ENCODE assay signal across 1 cellular context in the genomic region with DNA sequence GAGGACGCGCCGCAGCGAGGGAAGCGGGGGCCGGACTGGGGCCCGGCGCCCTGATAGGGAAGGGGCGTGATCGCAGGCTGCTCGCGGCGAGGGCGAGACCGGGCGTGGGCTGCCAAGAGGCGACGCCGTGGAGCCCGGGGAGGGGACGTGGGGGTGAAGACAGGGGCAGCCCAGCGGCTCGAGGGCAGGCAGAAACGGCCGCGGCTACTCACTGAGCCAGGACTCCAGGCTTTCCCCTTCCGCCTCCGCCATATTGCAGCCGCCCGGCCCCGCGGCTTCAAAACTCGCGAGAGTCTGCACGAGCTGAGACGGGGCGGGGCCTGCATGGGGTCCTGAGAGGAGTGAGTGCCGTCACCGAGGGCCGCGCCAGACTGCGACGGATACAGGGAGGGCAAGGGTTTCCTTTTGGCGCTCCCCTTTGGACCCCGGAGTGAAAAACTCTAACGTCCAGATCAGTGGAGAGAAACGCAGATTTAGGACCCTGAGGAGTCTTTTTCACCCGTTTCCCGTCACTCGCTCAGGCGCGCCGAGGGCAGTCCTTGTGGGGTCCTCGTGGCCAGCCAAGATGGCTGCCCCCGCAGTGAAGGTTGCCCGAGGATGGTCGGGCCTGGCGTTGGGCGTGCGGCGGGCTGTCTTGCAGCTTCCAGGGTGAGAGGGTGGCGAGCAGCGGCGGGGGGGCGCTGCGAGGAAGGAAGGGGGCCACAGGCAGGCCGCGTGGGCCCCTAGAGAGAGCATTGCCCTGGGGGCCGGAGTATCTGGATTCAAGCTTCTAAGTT.
A peak's percentile ranks its signal among the peaks of the same experiment; 100 is the strongest.
TF ChIP-seq lines count a peak whose summit lies in the region.

A gene with protein sequence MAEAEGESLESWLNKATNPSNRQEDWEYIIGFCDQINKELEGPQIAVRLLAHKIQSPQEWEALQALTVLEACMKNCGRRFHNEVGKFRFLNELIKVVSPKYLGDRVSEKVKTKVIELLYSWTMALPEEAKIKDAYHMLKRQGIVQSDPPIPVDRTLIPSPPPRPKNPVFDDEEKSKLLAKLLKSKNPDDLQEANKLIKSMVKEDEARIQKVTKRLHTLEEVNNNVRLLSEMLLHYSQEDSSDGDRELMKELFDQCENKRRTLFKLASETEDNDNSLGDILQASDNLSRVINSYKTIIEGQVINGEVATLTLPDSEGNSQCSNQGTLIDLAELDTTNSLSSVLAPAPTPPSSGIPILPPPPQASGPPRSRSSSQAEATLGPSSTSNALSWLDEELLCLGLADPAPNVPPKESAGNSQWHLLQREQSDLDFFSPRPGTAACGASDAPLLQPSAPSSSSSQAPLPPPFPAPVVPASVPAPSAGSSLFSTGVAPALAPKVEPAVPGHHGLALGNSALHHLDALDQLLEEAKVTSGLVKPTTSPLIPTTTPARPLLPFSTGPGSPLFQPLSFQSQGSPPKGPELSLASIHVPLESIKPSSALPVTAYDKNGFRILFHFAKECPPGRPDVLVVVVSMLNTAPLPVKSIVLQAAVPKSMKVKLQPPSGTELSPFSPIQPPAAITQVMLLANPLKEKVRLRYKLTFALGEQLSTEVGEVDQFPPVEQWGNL (minus strand): TSS at position 271 of the 776 bp plus-strand sequence. CDS start 19 bp downstream, at position 252.
A gene (plus strand): TSS at position 544 of the 776 bp plus-strand sequence. CDS start 22 bp downstream, at position 566.

TF ChIP-seq in liver, 16 proteins besides CTCF, POLR2A, EP300 and RAD21 (continued from another document):
- TF ChIP-seq, protein P1, sequence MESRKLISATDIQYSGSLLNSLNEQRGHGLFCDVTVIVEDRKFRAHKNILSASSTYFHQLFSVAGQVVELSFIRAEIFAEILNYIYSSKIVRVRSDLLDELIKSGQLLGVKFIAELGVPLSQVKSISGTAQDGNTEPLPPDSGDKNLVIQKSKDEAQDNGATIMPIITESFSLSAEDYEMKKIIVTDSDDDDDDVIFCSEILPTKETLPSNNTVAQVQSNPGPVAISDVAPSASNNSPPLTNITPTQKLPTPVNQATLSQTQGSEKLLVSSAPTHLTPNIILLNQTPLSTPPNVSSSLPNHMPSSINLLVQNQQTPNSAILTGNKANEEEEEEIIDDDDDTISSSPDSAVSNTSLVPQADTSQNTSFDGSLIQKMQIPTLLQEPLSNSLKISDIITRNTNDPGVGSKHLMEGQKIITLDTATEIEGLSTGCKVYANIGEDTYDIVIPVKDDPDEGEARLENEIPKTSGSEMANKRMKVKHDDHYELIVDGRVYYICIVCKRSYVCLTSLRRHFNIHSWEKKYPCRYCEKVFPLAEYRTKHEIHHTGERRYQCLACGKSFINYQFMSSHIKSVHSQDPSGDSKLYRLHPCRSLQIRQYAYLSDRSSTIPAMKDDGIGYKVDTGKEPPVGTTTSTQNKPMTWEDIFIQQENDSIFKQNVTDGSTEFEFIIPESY (IDR thresholded peaks at IDR 0.05), result peak; percentile 99
- TF ChIP-seq JUND (IDR thresholded peaks at IDR 0.05) (peak; percentile 59 to 60), NR2F2 (IDR thresholded peaks at IDR 0.05) (no peak)
